In genomic region chr18:13558790-13559189, GRCh38 we compare ENCODE assay signal across 12 cellular contexts.
DNase-seq lines count a peak whose midpoint lies in the region; ATAC-seq and TF ChIP-seq lines count a peak whose summit lies in the region.
"Had no signal": no experiment of that assay in that cellular context is flagged by ENCODE, and none has a peak within 500 bp of the region (broad histone marks: within the 10 kb centered on the region; RNA-seq: fewer than 3 reads in every experiment).

No MANE protein-coding gene starts in this region.

- H3K9me3 ChIP-seq in OCI-LY3 (ENCODE audit: insufficient read depth, low read length) = no peaks in the 10 kb centered on the region
- H3K9me3 ChIP-seq: SJSA1 had no signal

- no peaks in the 10 kb centered on the region for H4K20me1 ChIP-seq in OCI-LY3 (ENCODE audit: insufficient read depth, low read length)

- no peaks in the 10 kb centered on the region for H3K36me3 ChIP-seq in OCI-LY3 (replicated peaks; ENCODE audit: low read depth, low read length)
- H3K36me3 ChIP-seq: SJSA1 had no signal

- H3K9ac ChIP-seq in OCI-LY3 (ENCODE audit: low read length) = peak overlapping the region; percentile 5; the same call in 1 of the 2 replicates

- H3K4me2 ChIP-seq in OCI-LY3 (ENCODE audit: low read length) = peak overlapping the region; percentile 3

- H3K4me3 Mint-ChIP-seq in activated T-cell treated with anti-CD3 and anti-CD28 coated beads, Interleukin-2, amount 50 U/mL, for 72 hours = no peak overlapping the region

- H3K4me1 Mint-ChIP-seq in activated T-cell treated with anti-CD3 and anti-CD28 coated beads, Interleukin-2, amount 50 U/mL, for 72 hours (ENCODE audit: low read depth) = peaks cover 51% of the 10 kb centered on the region

- H3K27ac ChIP-seq in OCI-LY3 (ENCODE audit: low read length) = no peak overlapping the region
- H3K27ac ChIP-seq: SJSA1 had no signal

- no peaks in the 10 kb centered on the region for H3K9me3 Mint-ChIP-seq in activated T-cell treated with anti-CD3 and anti-CD28 coated beads, Interleukin-2, amount 50 U/mL, for 72 hours

- no peaks in the 10 kb centered on the region for H3K79me2 ChIP-seq in OCI-LY3 (ENCODE audit: low read length)

- H2AFZ ChIP-seq in OCI-LY3 (ENCODE audit: low read depth, low read length) = no peak overlapping the region

- no peak overlapping the region for H3K27ac Mint-ChIP-seq in activated T-cell treated with anti-CD3 and anti-CD28 coated beads, Interleukin-2, amount 50 U/mL, for 72 hours

- peaks cover 13% of the 10 kb centered on the region for H3K27me3 ChIP-seq in OCI-LY3 (ENCODE audit: low read depth, low read length)
- H3K27me3 ChIP-seq: SJSA1 had no signal

- H3K4me1 ChIP-seq in OCI-LY3 (ENCODE audit: low read length) = peaks cover 58% of the 10 kb centered on the region
- H3K4me1 ChIP-seq: SJSA1 had no signal

- no peak for ATAC-seq in activated T-cell treated with anti-CD3 and anti-CD28 coated beads, Interleukin-2, amount 50 U/mL, for 72 hours (replicated peaks in 1 of 2)

- no peak for TF ChIP-seq CTCF in OCI-LY3 (IDR thresholded peaks at IDR 0.05; ENCODE audit: low read depth, low read length)

- H3K4me3 ChIP-seq in OCI-LY3 (ENCODE audit: low read length) = no peak overlapping the region
- H3K4me3 ChIP-seq: SJSA1 had no signal

- H3K27me3 Mint-ChIP-seq in activated T-cell treated with anti-CD3 and anti-CD28 coated beads, Interleukin-2, amount 50 U/mL, for 72 hours (ENCODE audit: low read depth) = no peaks in the 10 kb centered on the region

- peak; percentile 13 to 17 for DNase-seq in activated T-cell treated with anti-CD3 and anti-CD28 coated beads, Interleukin-2, amount 50 U/mL, for 48 hours
- DNase-seq in activated T-cell treated with anti-CD3 and anti-CD28 coated beads, Interleukin-2, amount 50 U/mL, for 72 hours = no peak
- peak; percentile 47 for DNase-seq in globus pallidus (ENCODE audit: low spot score)
- DNase-seq in superior temporal gyrus (ENCODE audit: extremely low spot score) = peak; percentile 46
- DNase-seq in LoVo (ENCODE audit: low spot score) = no peak
- no peak for DNase-seq in NCI-H524 (lab: John Stamatoyannopoulos, UW)
- no peak for DNase-seq in DMS153 (lab: John Stamatoyannopoulos, UW)
- DNase-seq: DMS79, NCI-H2107, NCI-H524 treated with DMSO at 0.1 percent for 48 hours had no signal

- H3K36me3 Mint-ChIP-seq in activated T-cell treated with anti-CD3 and anti-CD28 coated beads, Interleukin-2, amount 50 U/mL, for 72 hours (ENCODE audit: insufficient read depth in 2 of 2) = no peaks in the 10 kb centered on the region

Comparison
In these comparisons a context has a peak if more than half of its experiments do, and no peak if none do; other contexts are left out.
1. DNase-seq: peak in activated T-cell treated with anti-CD3 and anti-CD28 coated beads, Interleukin-2, amount 50 U/mL, for 48 hours (2 of 2), globus pallidus (single experiment) and superior temporal gyrus (single experiment); none in activated T-cell treated with anti-CD3 and anti-CD28 coated beads, Interleukin-2, amount 50 U/mL, for 72 hours (0 of 2), LoVo (single experiment), NCI-H524 (0 of 2) and DMS153 (single experiment).